13 cellular contexts compared by ENCODE assay signal in the genomic region with DNA sequence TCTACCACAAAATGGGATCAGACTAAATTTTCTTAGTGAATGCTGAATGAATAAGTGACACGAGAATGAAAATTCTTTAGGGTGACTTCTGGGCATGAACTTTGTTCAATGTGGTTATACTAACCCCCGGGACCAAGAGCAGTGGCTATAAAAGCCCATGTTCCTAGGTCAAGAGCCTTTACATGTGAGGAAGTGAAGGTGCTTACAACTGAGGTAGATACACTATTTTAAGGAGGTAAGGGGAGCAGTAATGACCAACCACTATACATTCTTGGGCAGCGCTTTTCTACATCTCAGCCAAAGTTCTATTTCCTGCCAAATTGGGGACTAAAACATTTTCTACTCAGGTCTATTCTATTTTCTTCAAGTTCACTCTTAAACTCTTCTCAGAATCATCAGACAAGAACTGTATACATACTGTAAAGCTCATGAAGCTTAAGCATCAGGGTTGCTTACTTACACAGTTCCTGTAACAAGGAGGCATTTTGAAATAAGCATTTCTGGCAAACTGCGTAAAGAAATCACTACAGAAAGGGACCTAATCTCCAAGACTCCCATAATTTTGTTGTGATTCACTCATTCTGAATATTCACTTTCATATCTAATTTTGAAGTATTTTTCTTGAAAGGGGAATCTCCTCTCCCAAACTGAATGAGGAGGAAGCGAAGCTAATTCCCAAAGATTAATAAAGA. TPM values are rescaled to one million over a fixed set of nuclear protein-coding genes. Genes with fewer than 3 reads are reported as not detected.
DNase-seq lines count a peak whose midpoint lies in the region; ATAC-seq, FAIRE-seq and TF ChIP-seq lines count a peak whose summit lies in the region.
"Had no signal": no experiment of that assay in that cellular context is flagged by ENCODE, and none has a peak within 500 bp of the region (broad histone marks: within the 10 kb centered on the region; RNA-seq: fewer than 3 reads in every experiment).

No MANE protein-coding gene starts in this region.

- H3K36me3 ChIP-seq in gastroesophageal sphincter (no peaks in the 10 kb centered on the region), skeletal muscle tissue (ENCODE audit: control insufficient read depth in 3 of 3, insufficient read depth in 3 of 3, low read length in 3 of 3) (no peaks in the 10 kb centered on the region)

- TF ChIP-seq EP300 in gastroesophageal sphincter (IDR thresholded peaks at IDR 0.05): no peak

- in situ Hi-C loops in astrocyte of the cerebellum (cut with HindIII; ENCODE audit: low sequenced_read_pairs): no loop called here

- peaks cover 10% of the 10 kb centered on the region for H3K27me3 ChIP-seq in gastroesophageal sphincter
- no peaks in the 10 kb centered on the region for H3K27me3 ChIP-seq in skeletal muscle tissue (ENCODE audit: control insufficient read depth in 3 of 3, insufficient read depth in 3 of 3, low read length in 3 of 3)

- peak overlapping the region in 3 of 4 donors; percentile 82 to 87 (median 83) for H3K27ac ChIP-seq in gastroesophageal sphincter
- H3K27ac ChIP-seq in skeletal muscle tissue (ENCODE audit: low read depth, low read length): peak overlapping the region; percentile 52

- DNase-seq in H54 (ENCODE audit: insufficient read length, low spot score) (no peak), astrocyte of the cerebellum (ENCODE audit: low read depth) (no peak), cortex of kidney (lab: John Stamatoyannopoulos, UW) (no peak), NCI-H1092 (lab: John Stamatoyannopoulos, UW) (no peak)
- DNase-seq in NK-92 treated with Interleukin-12 subunit alpha and Interleukin-12 subunit beta, amount 100 ng/mL, for 24 hours (lab: John Stamatoyannopoulos, UW): no peak
- DNase-seq: activated B cell treated with CpG ODN at 0.5 μM for 24 hours; activated effector memory CD4-positive, alpha-beta T cell treated with Interleukin-2 at 50 U/mL for 16 hours; NCI-H1694 treated with DMSO at 0.1 percent for 48 hours; OCI-M1 had no signal

- H3K4me1 ChIP-seq in gastroesophageal sphincter: peaks cover 0 to 20% (median 5%) of the 10 kb centered on the region in 3 donors
- H3K4me1 ChIP-seq in skeletal muscle tissue (ENCODE audit: control insufficient read depth in 3 of 3, insufficient read depth in 3 of 3, low read length in 3 of 3): peaks cover 5 to 11% (median 9%) of the 10 kb centered on the region in 3 donors

- peak overlapping the region; percentile 7 to 51 (median 33) for H3K9ac ChIP-seq in skeletal muscle tissue (ENCODE audit: low read depth in 1 of 3, low read length in 3 of 3)

- peak; percentile 81 for FAIRE-seq in H54 (lab: Jason Lieb, UNC)
- FAIRE-seq: GM12878 had no signal

- TF ChIP-seq POLR2A in H54 (IDR thresholded peaks at IDR 0.05; ENCODE audit: low read depth, low read length) (no peak), gastroesophageal sphincter (IDR thresholded peaks at IDR 0.05) (no peak)

- H3K4me3 ChIP-seq in astrocyte of the cerebellum (ENCODE audit: low read depth, low read length) (peak overlapping the region; percentile 62), gastroesophageal sphincter (peak overlapping the region in 1 of 2 donors; percentile 83), skeletal muscle tissue (ENCODE audit: low read length in 3 of 3) (peak overlapping the region in 2 of 3 donors; percentile 0 to 79)
- H3K4me3 ChIP-seq: GM12878 had no signal

- 76 to 84% methylated on average over 3 to 5 of the region's 5 CpGs for WGBS in gastroesophageal sphincter (ENCODE audit: low coverage in 1 of 2), 2 donors

- H3K9me3 ChIP-seq in gastroesophageal sphincter (peaks cover 0 to 20% (median 0%) of the 10 kb centered on the region in 3 donors), skeletal muscle tissue (ENCODE audit: control insufficient read depth in 3 of 3, low read length in 3 of 3) (peaks cover 0 to 4% (median 0%) of the 10 kb centered on the region in 3 donors)

- no peak for ATAC-seq in gastroesophageal sphincter
- ATAC-seq in GM18517 (IDR thresholded peaks at IDR 0.05; ENCODE audit: unreplicated experiment): no peak
- ATAC-seq: GM12878 had no signal

- no peak for TF ChIP-seq CTCF in astrocyte of the cerebellum (IDR thresholded peaks at IDR 0.05; ENCODE audit: low read depth, low read length, missing control alignments)
- TF ChIP-seq CTCF in gastroesophageal sphincter (IDR thresholded peaks at IDR 0.05): no peak

RNA-seq across cellular contexts. Expression of gene ARHGAP29, which starts 8.5 kb away (rescaled TPM):
- total RNA-seq in gastroesophageal sphincter (10 to 100 TPM; 21.9 to 78.4 (median 34.8) TPM), skeletal muscle tissue (39.1 TPM)
- total RNA-seq: activated B cell treated with CpG ODN at 0.5 μM for 24 hours had no signal
